Comparison of ENCODE assay signal across 1 cellular context in the genomic region with DNA sequence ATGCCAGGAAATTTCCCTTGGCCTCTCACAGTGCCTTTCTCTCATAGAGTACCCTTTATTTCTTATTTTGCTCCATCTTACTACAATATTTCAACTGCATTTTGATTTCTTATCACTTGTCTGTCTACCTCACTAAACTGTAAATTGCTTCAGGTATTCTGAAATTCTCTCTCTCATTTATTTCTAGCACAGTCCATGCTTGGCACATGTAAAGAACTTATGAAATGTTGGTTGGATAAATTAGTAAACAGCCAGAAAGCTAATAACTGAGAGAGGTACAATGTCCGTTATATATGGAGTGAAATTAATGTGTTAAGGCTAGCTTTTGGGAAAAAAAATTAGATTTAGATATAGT.
TF ChIP-seq lines count a peak whose summit lies in the region.

No MANE protein-coding gene starts in this region.

TF ChIP-seq in GM12878, 131 proteins besides CTCF, POLR2A, EP300 and RAD21 (continued from another document):
- TF ChIP-seq, protein P1, sequence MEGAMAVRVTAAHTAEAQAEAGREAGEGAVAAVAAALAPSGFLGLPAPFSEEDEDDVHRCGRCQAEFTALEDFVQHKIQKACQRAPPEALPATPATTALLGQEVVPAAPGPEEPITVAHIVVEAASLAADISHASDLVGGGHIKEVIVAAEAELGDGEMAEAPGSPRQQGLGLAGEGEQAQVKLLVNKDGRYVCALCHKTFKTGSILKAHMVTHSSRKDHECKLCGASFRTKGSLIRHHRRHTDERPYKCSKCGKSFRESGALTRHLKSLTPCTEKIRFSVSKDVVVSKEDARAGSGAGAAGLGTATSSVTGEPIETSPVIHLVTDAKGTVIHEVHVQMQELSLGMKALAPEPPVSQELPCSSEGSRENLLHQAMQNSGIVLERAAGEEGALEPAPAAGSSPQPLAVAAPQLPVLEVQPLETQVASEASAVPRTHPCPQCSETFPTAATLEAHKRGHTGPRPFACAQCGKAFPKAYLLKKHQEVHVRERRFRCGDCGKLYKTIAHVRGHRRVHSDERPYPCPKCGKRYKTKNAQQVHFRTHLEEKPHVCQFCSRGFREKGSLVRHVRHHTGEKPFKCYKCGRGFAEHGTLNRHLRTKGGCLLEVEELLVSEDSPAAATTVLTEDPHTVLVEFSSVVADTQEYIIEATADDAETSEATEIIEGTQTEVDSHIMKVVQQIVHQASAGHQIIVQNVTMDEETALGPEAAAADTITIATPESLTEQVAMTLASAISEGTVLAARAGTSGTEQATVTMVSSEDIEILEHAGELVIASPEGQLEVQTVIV (IDR thresholded peaks at IDR 0.05; ENCODE audit: borderline replicate concordance, partially characterized antibody) = no peak
- 0 out of 2 replicates have a peak, but pooled peaks have one; percentile 2 for TF ChIP-seq MTA3 (IDR thresholded peaks at IDR 0.05; ENCODE audit: borderline replicate concordance, low read length)
- no peak for TF ChIP-seq SIN3A (IDR thresholded peaks at IDR 0.05; ENCODE audit: low read depth, low read length)
- 0 out of 2 replicates have a peak, but pooled peaks have one; percentile 75 for TF ChIP-seq CHD1 (IDR thresholded peaks at IDR 0.05; ENCODE audit: low read depth, low read length)
- TF ChIP-seq RB1 (IDR thresholded peaks at IDR 0.05; ENCODE audit: borderline replicate concordance) = no peak
- TF ChIP-seq HCFC1 (IDR thresholded peaks at IDR 0.05; ENCODE audit: low read length) = no peak
